ENCODE assay signal across 8 cellular contexts in genomic region chr3:42071720-42072582, GRCh38. TPM values are rescaled to one million over a fixed set of nuclear protein-coding genes. Genes with fewer than 3 reads are reported as not detected.
DNase-seq lines count a peak whose midpoint lies in the region; TF ChIP-seq lines count a peak whose summit lies in the region.

No MANE protein-coding gene starts in this region.

- intact Hi-C loops in left ventricle myocardium inferior (cut with micrococcal nuclease), result no loop called here

- TF ChIP-seq CTCF in left ventricle myocardium inferior (IDR thresholded peaks at IDR 0.05; ENCODE audit: borderline replicate concordance), result no peak

- H3K27ac ChIP-seq in left ventricle myocardium inferior (replicated peaks), result peak overlapping the region; percentile 94

- peaks cover 4% of the 10 kb centered on the region for H3K9me3 ChIP-seq in left ventricle myocardium inferior (replicated peaks)

- H3K36me3 ChIP-seq in H7 (replicated peaks; ENCODE audit: control insufficient read depth, insufficient read depth, low read length) (no peaks in the 10 kb centered on the region), left ventricle myocardium inferior (no peaks in the 10 kb centered on the region)

- in situ Hi-C loops in Caki2 (cut with HindIII; ENCODE audit: low pct_unique_long_range_greater_than_20kb, low sequenced_read_pairs), result no loop called here

- H3K27me3 ChIP-seq in H7 (ENCODE audit: control insufficient read depth, insufficient read depth, low read length), result no peaks in the 10 kb centered on the region
- no peaks in the 10 kb centered on the region for H3K27me3 ChIP-seq in left ventricle myocardium inferior (ENCODE audit: low read depth)

- H3K4me3 ChIP-seq in H7 (ENCODE audit: insufficient read depth, low read depth, low read length) (no peak overlapping the region), left ventricle myocardium inferior (peak overlapping the region; percentile 55)

- peaks cover 95% of the 10 kb centered on the region for H3K4me1 ChIP-seq in left ventricle myocardium inferior

- DNase-seq in Caki2 (ENCODE audit: low read depth), result peak; percentile 53
- peak; percentile 41 for DNase-seq in H7
- peak; percentile 67 for DNase-seq in NCI-H2107 treated with DMSO at 0.1 percent for 48 hours (lab: John Stamatoyannopoulos, UW; ENCODE audit: unreplicated experiment)
- peak; percentile 52 for DNase-seq in amniotic epithelial cell (ENCODE audit: low read depth)
- DNase-seq in left ventricle myocardium inferior, result peak; percentile 81
- peak; percentile 83 for DNase-seq in pulmonary artery endothelial cell (ENCODE audit: low read depth, low spot score)
- no peak for DNase-seq in activated T-cell treated with anti-CD3 and anti-CD28 coated beads, Interleukin-2, amount 50 U/mL, for 48 hours
- no peak for DNase-seq in HK-2 (ENCODE audit: unreplicated experiment)

RNA-seq across cellular contexts. Expression of gene TRAK1, which starts 19.2 kb away (rescaled TPM):
- 24.0 and 34.8 TPM in 2 replicates for total RNA-seq in Caki2 (2014; rRNA removed; shearing (Covaris generic); ENCODE audit: low replicate concordance)
- 20.6 and 26.9 TPM in 2 replicates for total RNA-seq in H7 (2014; rRNA removed; shearing (Covaris generic))
- 264 TPM for total RNA-seq in left ventricle myocardium inferior
- total RNA-seq in pulmonary artery endothelial cell, result 41.5 and 47.0 TPM in 2 replicates

Comparison
In these comparisons a context has a peak if more than half of its experiments do, and no peak if none do; other contexts are left out.
1. DNase-seq: peak in Caki2 (single experiment), H7 (single experiment), NCI-H2107 treated with DMSO at 0.1 percent for 48 hours (single experiment), amniotic epithelial cell (single experiment), left ventricle myocardium inferior (single experiment) and pulmonary artery endothelial cell (single experiment); none in activated T-cell treated with anti-CD3 and anti-CD28 coated beads, Interleukin-2, amount 50 U/mL, for 48 hours (0 of 2) and HK-2 (single experiment).